In genomic region chr11:46594383-46594718, GRCh38 we compare ENCODE assay signal across 1 cellular context.
A peak's percentile ranks its signal among the peaks of the same experiment; 100 is the strongest.
TF ChIP-seq lines count a peak whose summit lies in the region.

No MANE protein-coding gene starts in this region.

TF ChIP-seq in GM12878, 131 proteins besides CTCF, POLR2A, EP300 and RAD21:
- TF ChIP-seq ETV6 (conservative IDR thresholded peaks at IDR 0.05 in 1 of 2, IDR thresholded peaks at IDR 0.05 in 1 of 2; ENCODE audit: borderline replicate concordance in 1 of 2, low read depth in 1 of 2) (0 out of 4 replicates have a peak, but pooled peaks of 1 of the 2 experiments have one; percentile 4), SMAD1 (IDR thresholded peaks at IDR 0.05; ENCODE audit: low read depth, partially characterized antibody) (peak; percentile 0), ZNF24 (IDR thresholded peaks at IDR 0.05) (no peak)
